In genomic region chr2:15620857-15621471, GRCh38 we compare ENCODE assay signal across 8 cellular contexts.
"Had no signal": no experiment of that assay in that cellular context is flagged by ENCODE, and none has a peak within 500 bp of the region (broad histone marks: within the 10 kb centered on the region; RNA-seq: fewer than 3 reads in every experiment).

No MANE protein-coding gene starts in this region.

- FAIRE-seq: HepG2, HTR-8/SVneo, K562 had no signal

- H3K27ac ChIP-seq: HL-60, KMS-11 had no signal

- H3K4me2 ChIP-seq: KMS-11 had no signal

- H3K4me3 ChIP-seq: K562 had no signal

- DNase-seq: IMR-90, KBM-7, KG1 had no signal

- H3K9ac ChIP-seq: KMS-11 had no signal
